11 cellular contexts compared by ENCODE assay signal in the genomic region with DNA sequence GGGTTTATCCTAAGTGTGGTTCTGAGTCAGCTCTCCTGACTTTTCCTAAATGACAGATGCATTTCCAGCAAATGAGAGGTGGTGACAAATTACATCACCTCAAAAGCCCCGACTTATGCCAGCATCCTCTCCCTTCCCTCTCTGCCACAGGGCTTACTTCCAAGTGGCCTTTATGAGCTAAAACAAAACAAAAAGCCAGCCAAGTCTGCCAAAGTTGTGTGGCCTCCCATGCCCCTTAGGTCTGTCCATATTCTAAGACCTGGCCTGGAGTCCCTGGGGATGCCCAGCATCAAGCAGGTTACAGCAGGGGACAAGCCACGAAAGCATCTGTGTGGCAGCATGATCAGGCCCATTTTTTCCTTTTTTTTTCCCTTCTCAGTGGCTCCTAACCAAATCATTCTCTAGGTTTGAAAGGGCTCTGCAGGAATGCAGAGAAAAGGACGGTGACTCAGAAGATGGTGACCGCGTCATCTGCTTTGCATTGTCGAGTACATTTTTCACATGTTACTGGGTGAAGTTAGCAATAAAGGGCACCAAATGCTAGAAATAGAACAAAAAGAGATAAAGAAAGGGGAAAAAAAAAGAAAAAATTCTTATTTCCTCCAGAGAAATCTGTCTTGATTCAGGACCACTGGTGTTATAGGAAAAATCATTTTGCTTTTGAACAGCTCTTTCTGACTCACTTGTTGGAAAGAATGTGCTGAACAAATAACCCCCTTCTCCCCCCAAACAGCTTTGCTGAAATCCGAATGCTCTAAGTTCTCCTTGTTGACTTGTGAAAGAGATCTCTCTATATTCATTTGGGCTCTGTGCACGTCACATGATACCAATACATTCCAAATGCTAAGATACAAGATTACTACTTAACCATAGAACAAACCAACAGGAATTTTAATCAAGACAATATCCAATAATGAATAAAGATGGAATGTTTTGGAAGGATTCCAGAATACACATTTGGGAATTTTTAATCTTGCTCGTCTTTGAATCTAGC.
DNase-seq lines count a peak whose midpoint lies in the region; ATAC-seq, FAIRE-seq and TF ChIP-seq lines count a peak whose summit lies in the region.
"Had no signal": no experiment of that assay in that cellular context is flagged by ENCODE, and none has a peak within 500 bp of the region (broad histone marks: within the 10 kb centered on the region; RNA-seq: fewer than 3 reads in every experiment).

No MANE protein-coding gene starts in this region.

- WGBS in mesodermal cell (ENCODE audit: insufficient coverage in 2 of 2), 2 experiments = 39 to 56% methylated on average over 6 of the region's 9 CpGs

- no peak for TF ChIP-seq CTCF in AG04449 (IDR thresholded peaks at IDR 0.05; ENCODE audit: insufficient read depth, low read length, missing control alignments)
- no peak for TF ChIP-seq CTCF in cardiac fibroblast (IDR thresholded peaks at IDR 0.05; ENCODE audit: low read depth, low read length)

- POLR2A ChIA-PET in AG04449 (lab: Yijun Ruan, JAX) = interaction anchor here (0.6 to 2.4 kb wide), 6 partner anchors 27 to 281 kb away, joined by 3 to 14 read pairs (median 4); partner anchors contain the start of gene EN1

- DNase-seq in AG04449 (ENCODE audit: low read depth, low spot score) (peak; percentile 97), HTR-8/SVneo (ENCODE audit: insufficient read length, low spot score) (peak; percentile 10), cardiac fibroblast (ENCODE audit: low read depth in 2 of 2) (peak; percentile 95 to 98), G401 (ENCODE audit: low spot score) (no peak)
- DNase-seq: CD4-positive, CD25-positive, alpha-beta regulatory T cell; Karpas-422 had no signal

- no peaks in the 10 kb centered on the region for H3K9me3 ChIP-seq in mesodermal cell (ENCODE audit: control insufficient read depth, low read length)
- H3K9me3 ChIP-seq: prostate gland had no signal

- peak overlapping the region; percentile 90 for H3K27ac ChIP-seq in mesodermal cell (ENCODE audit: low read depth, low read length, severe bottlenecking)
- H3K27ac ChIP-seq: prostate gland had no signal

- in situ Hi-C loops in G401 (cut with HindIII; ENCODE audit: low sequenced_read_pairs) = no loop called here

- H3K4me1 ChIP-seq in mesodermal cell (ENCODE audit: control insufficient read depth, insufficient read depth, low read length, poor library complexity, severe bottlenecking) = peaks cover 19% of the 10 kb centered on the region
- H3K4me1 ChIP-seq: prostate gland had no signal

- CTCF ChIA-PET in AG04449 (lab: Yijun Ruan, JAX) = interaction anchor here (0.8 to 4.1 kb wide), 6 partner anchors 8 to 447 kb away, joined by 3 to 29 read pairs (median 4); no protein-coding TSS in a partner anchor

- FAIRE-seq in HTR-8/SVneo (lab: Jason Lieb, UNC) = no peak

- ATAC-seq in HG03442 (IDR thresholded peaks at IDR 0.05; ENCODE audit: unreplicated experiment) (no peak), GM19455 (IDR thresholded peaks at IDR 0.05; ENCODE audit: unreplicated experiment) (no peak), HG03469 (IDR thresholded peaks at IDR 0.05; ENCODE audit: unreplicated experiment) (no peak)

- no peaks in the 10 kb centered on the region for H3K36me3 ChIP-seq in mesodermal cell (ENCODE audit: control insufficient read depth, insufficient read depth, low read length)
- H3K36me3 ChIP-seq: prostate gland had no signal

- H3K4me3 ChIP-seq in AG04449 (ENCODE audit: low read depth, low read length) = no peak overlapping the region
- H3K4me3 ChIP-seq in cardiac fibroblast (replicated peaks in 1 of 2; ENCODE audit: low read depth in 2 of 2, low read length in 2 of 2) = no peak overlapping the region
- no peak overlapping the region for H3K4me3 ChIP-seq in mesodermal cell (ENCODE audit: extremely low read depth, insufficient read depth, low read length, poor library complexity, severe bottlenecking)
- H3K4me3 ChIP-seq: prostate gland had no signal
